Comparison of ENCODE assay signal across 29 cellular contexts in the genomic region with DNA sequence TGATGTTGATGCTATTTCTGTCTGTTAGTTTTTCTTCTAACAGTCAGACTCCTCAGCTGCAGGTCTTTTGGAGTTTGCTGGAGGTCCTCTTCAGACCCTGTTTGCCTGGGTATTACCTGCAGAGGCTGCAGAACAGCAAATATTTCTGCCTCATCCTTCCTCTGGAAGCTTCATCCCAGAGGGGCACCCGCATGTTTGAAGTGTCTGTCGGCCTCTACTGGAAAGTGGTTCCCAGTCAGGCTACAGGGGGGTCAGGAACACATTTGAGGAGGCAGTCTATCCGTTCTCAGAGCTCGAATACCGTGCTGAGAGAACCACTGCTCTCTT. TPM values are rescaled to one million over a fixed set of nuclear protein-coding genes. Genes with fewer than 3 reads are reported as not detected.
A peak's percentile ranks its signal among the peaks of the same experiment; 100 is the strongest.
DNase-seq lines count a peak whose midpoint lies in the region; ATAC-seq, FAIRE-seq and TF ChIP-seq lines count a peak whose summit lies in the region.
"Had no signal": no experiment of that assay in that cellular context is flagged by ENCODE, and none has a peak within 500 bp of the region (broad histone marks: within the 10 kb centered on the region; RNA-seq: fewer than 3 reads in every experiment).

No MANE protein-coding gene starts in this region.

- no peaks in the 10 kb centered on the region for H3K9me2 ChIP-seq in PC-9 (ENCODE audit: insufficient read depth)

- H3F3A ChIP-seq in PC-9 (ENCODE audit: insufficient read depth, low read depth), result 0 out of 2 replicates have a peak, but pooled peaks cover 5% of the 10 kb centered on the region

- H4K20me1 ChIP-seq in PC-9 (ENCODE audit: insufficient read depth), result no peaks in the 10 kb centered on the region

- H3K4me2 ChIP-seq in A549 (peak overlapping the region; percentile 45), PC-9 (peak overlapping the region; percentile 53)

- no peak for TF ChIP-seq RAD21 in A549 (conservative IDR thresholded peaks at IDR 0.05 in 1 of 2, IDR thresholded peaks at IDR 0.05 in 1 of 2)

- H3K4me1 ChIP-seq in A549, result peaks cover 28% of the 10 kb centered on the region
- peaks cover 27% of the 10 kb centered on the region for H3K4me1 ChIP-seq in PC-9 (replicated peaks; ENCODE audit: insufficient read depth)
- peaks cover 13% of the 10 kb centered on the region; the same call in 1 of the 2 replicates for H3K4me1 ChIP-seq in iPS-20b (ENCODE audit: insufficient read depth, low read length)
- peaks cover 9% of the 10 kb centered on the region for H3K4me1 ChIP-seq in neuron (ENCODE audit: insufficient read depth, low read length)
- H3K4me1 ChIP-seq: suprapubic skin had no signal

- H3K27ac ChIP-seq in A549 (peak overlapping the region; percentile 19 to 60; a peak in 4 of 6 replicates), PC-9 (no peak overlapping the region), iPS-20b (ENCODE audit: low read length) (no peak overlapping the region), dorsolateral prefrontal cortex (no peak overlapping the region)
- H3K27ac ChIP-seq: suprapubic skin, WERI-Rb-1 had no signal

- H3K9ac ChIP-seq in iPS-20b (ENCODE audit: low read depth, low read length), result peak overlapping the region; percentile 61; the same call in 1 of the 2 replicates

- H3K79me2 ChIP-seq in PC-9 (ENCODE audit: low read depth), result no peaks in the 10 kb centered on the region

- no TSS peak for BruUV-seq in PC-9 (replicated peaks; lab: Mats Ljungman, UMichigan)

- ATAC-seq in A549, result no peak
- ATAC-seq in HG03439 (IDR thresholded peaks at IDR 0.05; ENCODE audit: unreplicated experiment), result no peak
- ATAC-seq in GM21367 (IDR thresholded peaks at IDR 0.05; ENCODE audit: unreplicated experiment), result no peak
- ATAC-seq: activated T-helper 17 cell treated with anti-CD3 and anti-CD28 coated beads, Interleukin-2, amount 50 U/mL, for 72 hours; GM12878; stimulated activated naive B cell treated with anti-CD40 and anti-IgM and Interleukin-4, amounts not matched to agents 10 μg/mL and 1 μg/mL and 100 μg/mL, for 72 hours had no signal

- H3K36me3 ChIP-seq in PC-9 (ENCODE audit: low read depth), result no peaks in the 10 kb centered on the region
- no peaks in the 10 kb centered on the region for H3K36me3 ChIP-seq in iPS-20b (ENCODE audit: insufficient read depth, low read depth, low read length)
- H3K36me3 ChIP-seq in neuron (ENCODE audit: insufficient read depth, low read length), result no peaks in the 10 kb centered on the region
- H3K36me3 ChIP-seq: HAP-1, suprapubic skin, WERI-Rb-1 had no signal

- FAIRE-seq in A549 (lab: Jason Lieb, UNC), result no peak
- FAIRE-seq: A204.1, colon, GM12878, islet of Langerhans, RCC 7860, urothelium cell line had no signal

- no peaks in the 10 kb centered on the region for H3K9me3 ChIP-seq in A549
- no peaks in the 10 kb centered on the region for H3K9me3 ChIP-seq in PC-9 (ENCODE audit: insufficient read depth, low read depth)
- no peaks in the 10 kb centered on the region for H3K9me3 ChIP-seq in iPS-20b (ENCODE audit: insufficient read depth, low read depth, low read length)
- H3K9me3 ChIP-seq in neuron (ENCODE audit: low read length), result no peaks in the 10 kb centered on the region
- H3K9me3 ChIP-seq: suprapubic skin had no signal

- H3K4me3 ChIP-seq in A549, result no peak overlapping the region
- no peak overlapping the region for H3K4me3 ChIP-seq in PC-9
- peak overlapping the region; percentile 34 for H3K4me3 ChIP-seq in iPS-20b (ENCODE audit: low read length)
- H3K4me3 ChIP-seq in neuron (ENCODE audit: low read length), result no peak overlapping the region
- H3K4me3 ChIP-seq in dorsolateral prefrontal cortex, result no peak overlapping the region
- H3K4me3 ChIP-seq: GM12878, HAP-1, suprapubic skin had no signal

- no peak for TF ChIP-seq CTCF in A549 (IDR thresholded peaks at IDR 0.05)
- no peak for TF ChIP-seq CTCF in PC-9 (conservative IDR thresholded peaks at IDR 0.05)
- TF ChIP-seq CTCF in dorsolateral prefrontal cortex (IDR thresholded peaks at IDR 0.05 in 54 of 56, conservative IDR thresholded peaks at IDR 0.05 in 2 of 56; ENCODE audit: low read depth in 1 of 56, partially characterized antibody in 56 of 56), result no peak

- TF ChIP-seq POLR2A in A549 (IDR thresholded peaks at IDR 0.05; ENCODE audit: low read length), result no peak

- intact Hi-C loops in PC-9 (cut with micrococcal nuclease; ENCODE audit: unreplicated experiment), result no loop called here
- intact Hi-C loops in dorsolateral prefrontal cortex (cut with DNase I), result no loop called here

- DNase-seq in A549 (ENCODE audit: low read depth in 1 of 2, low spot score in 1 of 2) (no peak), PC-9 (no peak), dorsolateral prefrontal cortex (no peak), Kasumi-1 (lab: John Stamatoyannopoulos, UW) (no peak)
- DNase-seq: AML-193; effector CD8-positive, alpha-beta T cell; IMR-90; NCI-H446; SIG-M5; stimulated activated naive B cell treated with anti-CD40 and anti-IgM and Interleukin-4, amounts not matched to agents 10 μg/mL and 1 μg/mL and 100 μg/mL, for 72 hours; T1000; WERI-Rb-1 had no signal

- H3K27me3 ChIP-seq in PC-9 (ENCODE audit: insufficient read depth, low read depth) (no peaks in the 10 kb centered on the region), iPS-20b (ENCODE audit: insufficient read depth, low read length) (no peaks in the 10 kb centered on the region), neuron (ENCODE audit: insufficient read depth, low read length) (peaks cover 2% of the 10 kb centered on the region), dorsolateral prefrontal cortex (no peaks in the 10 kb centered on the region)
- H3K27me3 ChIP-seq: suprapubic skin had no signal

- H2AFZ ChIP-seq in PC-9, result peak overlapping the region; percentile 69
- H2AFZ ChIP-seq in neuron (ENCODE audit: low read depth, low read length), result peak overlapping the region; percentile 86

- WGBS in A549 (ENCODE audit: missing lambda C conversion rate), result 73% methylated on average over 5 of the region's 5 CpGs

- POLR2A ChIA-PET in A549 (lab: Yijun Ruan, JAX), result no interaction called here
- POLR2A ChIA-PET in PC-9 (lab: Charles Lee; ENCODE audit: unreplicated experiment), result interaction anchor here (0.6 kb wide), 1 partner anchor 15 kb away, joined by 3 read pairs; no protein-coding TSS in a partner anchor

- TF ChIP-seq EP300 in A549 (IDR thresholded peaks at IDR 0.05), result no peak

- CTCF ChIA-PET in A549 (lab: Yijun Ruan, JAX) (interaction anchor here (1.0 kb wide), 1 partner anchor 12 kb away, joined by 3 read pairs; no protein-coding TSS in a partner anchor), PC-9 (lab: Charles Lee) (no interaction called here)

TF ChIP-seq in A549, 52 proteins besides CTCF, POLR2A, EP300 and RAD21:
- TF ChIP-seq HEYL (CRISPR knock-in tag; IDR thresholded peaks at IDR 0.05) (no peak), MAFK (IDR thresholded peaks at IDR 0.05; ENCODE audit: partially characterized antibody) (no peak), HOXB13 (CRISPR knock-in tag; IDR thresholded peaks at IDR 0.05; ENCODE audit: low read depth) (no peak), CEBPB (IDR thresholded peaks at IDR 0.05) (no peak)

RNA-seq across cellular contexts. Expression of a gene that starts 13.3 kb away (rescaled TPM):
- polyA plus RNA-seq in A549 (2011; rRNA removed), result 9.7 and 12.2 TPM in 2 replicates
- 0.26 and 0.52 TPM in 2 replicates for polyA plus RNA-seq in A549 (2012; cell fraction: cytosol; rRNA removed)
- 1.6 and 2.2 TPM in 2 replicates for polyA plus RNA-seq in A549 (2012; cell fraction: nucleus; rRNA removed)
- 2.2 to 2.3 TPM (median 2.3 TPM) in 3 replicates for polyA plus RNA-seq in A549 (2017; fragmentation: RNase III; extraction: RNeasy Plus Mini Kit Qiagen cat#74134 plus additional on column Dnase treatment)
- 8.1 and 13.1 TPM in 2 replicates for polyA minus RNA-seq in A549 (2011; rRNA and poly(A)+ RNA removed)
- total RNA-seq in PC-9 (2021), result 2.0 and 3.2 TPM in 2 replicates
- total RNA-seq in dorsolateral prefrontal cortex, result 10 to 100 TPM in 1 of 120 experiments, 1 to 10 TPM in 38, under 1 TPM in 70, not detected in 11; 0.17 to 10.3 (median 0.75) TPM
- total RNA-seq: CD4-positive, alpha-beta memory T cell; IMR-90; myocyte had no signal
- polyA plus RNA-seq: IMR-90 had no signal

RNA-seq across cellular contexts. Expression of a gene that starts 41.9 kb away (rescaled TPM):
- 0.16 and 0.34 TPM in 2 replicates for polyA plus RNA-seq in A549 (2011; rRNA removed)
- not detected in 2 replicates for polyA plus RNA-seq in A549 (2012; cell fraction: cytosol; rRNA removed)
- polyA plus RNA-seq in A549 (2012; cell fraction: nucleus; rRNA removed), result not detected in 2 replicates
- polyA plus RNA-seq in A549 (2017; fragmentation: RNase III; extraction: RNeasy Plus Mini Kit Qiagen cat#74134 plus additional on column Dnase treatment), result 0.14 TPM in 1 of 3 replicates, not detected in the others
- polyA minus RNA-seq in A549 (2011; rRNA and poly(A)+ RNA removed), result not detected in 2 replicates
- not detected in 2 replicates for total RNA-seq in PC-9 (2021)
- under 1 TPM in 2 of 120 experiments, not detected in 118; 0.28 TPM for total RNA-seq in dorsolateral prefrontal cortex
- total RNA-seq: activated T-helper 17 cell treated with anti-CD3 and anti-CD28 coated beads, Interleukin-2, amount 50 U/mL, for 72 hours; CD4-positive, alpha-beta memory T cell; IMR-90; osteoblast; renal cortical epithelial cell had no signal
- polyA plus RNA-seq: IMR-90 had no signal

Comparison
In these comparisons a context has a peak if more than half of its experiments do, and no peak if none do; other contexts are left out.
1. H3K27ac ChIP-seq: peak in A549 (2 of 2); none in PC-9 (single experiment), iPS-20b (single experiment) and dorsolateral prefrontal cortex (0 of 59).